1 cellular context compared by ENCODE assay signal in the genomic region with DNA sequence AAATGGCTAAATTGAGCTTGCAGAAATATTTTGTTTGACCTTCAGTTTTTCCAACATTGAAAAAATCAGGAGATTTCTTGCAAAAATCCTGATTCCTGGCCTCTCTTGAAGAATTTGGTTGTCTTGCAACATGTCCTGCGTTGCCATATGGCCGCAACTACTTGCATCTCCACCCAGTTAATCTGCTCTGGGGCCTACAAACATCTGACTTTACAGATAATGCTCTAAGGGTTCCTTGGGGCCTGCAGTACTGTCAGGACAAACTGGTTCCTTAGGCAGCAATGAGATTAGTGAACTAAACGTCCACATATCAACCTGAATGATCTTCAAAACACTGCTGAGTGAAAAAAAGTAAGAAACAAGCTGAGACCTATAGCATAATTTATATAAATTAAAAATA.
TF ChIP-seq lines count a peak whose summit lies in the region.

No MANE protein-coding gene starts in this region.

TF ChIP-seq in K562, 482 proteins besides CTCF, POLR2A, EP300 and RAD21 (continues in another document):
- TF ChIP-seq GATAD2A (IDR thresholded peaks at IDR 0.05) (0 out of 2 replicates have a peak, but pooled peaks have one; percentile 33), DMBX1 (CRISPR knock-in tag; IDR thresholded peaks at IDR 0.05; ENCODE audit: borderline replicate concordance) (no peak), FUS (optimal IDR thresholded peaks at IDR 0.05; ENCODE audit: low read depth, low read length) (no peak), COPS2 (conservative IDR thresholded peaks at IDR 0.05) (no peak), HSF4 (CRISPR knock-in tag; IDR thresholded peaks at IDR 0.05; ENCODE audit: borderline replicate concordance) (no peak), SUPT5H (IDR thresholded peaks at IDR 0.05) (no peak), ZNF586 (CRISPR knock-in tag; conservative IDR thresholded peaks at IDR 0.05) (no peak), NBN (IDR thresholded peaks at IDR 0.05; ENCODE audit: low read depth) (peak; percentile 73; the same call in 1 of the 2 replicates), ZNF197 (CRISPR knock-in tag; IDR thresholded peaks at IDR 0.05; ENCODE audit: low read depth) (no peak), ARID1B (IDR thresholded peaks at IDR 0.05) (peak; percentile 96), IRF2 (CRISPR knock-in tag; IDR thresholded peaks at IDR 0.05) (no peak), MCM2 (IDR thresholded peaks at IDR 0.05; ENCODE audit: low read depth) (no peak), SRSF7 (optimal IDR thresholded peaks at IDR 0.05; ENCODE audit: low read depth, low read length) (no peak), HNRNPK (IDR thresholded peaks at IDR 0.05; ENCODE audit: low read depth, low read length, poor library complexity, severe bottlenecking) (no peak), GABPB1 (CRISPR knock-in tag; IDR thresholded peaks at IDR 0.05) (no peak)
- TF ChIP-seq, protein P1, sequence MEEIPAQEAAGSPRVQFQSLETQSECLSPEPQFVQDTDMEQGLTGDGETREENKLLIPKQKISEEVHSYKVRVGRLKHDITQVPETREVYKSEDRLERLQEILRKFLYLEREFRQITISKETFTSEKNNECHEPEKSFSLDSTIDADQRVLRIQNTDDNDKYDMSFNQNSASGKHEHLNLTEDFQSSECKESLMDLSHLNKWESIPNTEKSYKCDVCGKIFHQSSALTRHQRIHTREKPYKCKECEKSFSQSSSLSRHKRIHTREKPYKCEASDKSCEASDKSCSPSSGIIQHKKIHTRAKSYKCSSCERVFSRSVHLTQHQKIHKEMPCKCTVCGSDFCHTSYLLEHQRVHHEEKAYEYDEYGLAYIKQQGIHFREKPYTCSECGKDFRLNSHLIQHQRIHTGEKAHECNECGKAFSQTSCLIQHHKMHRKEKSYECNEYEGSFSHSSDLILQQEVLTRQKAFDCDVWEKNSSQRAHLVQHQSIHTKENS (CRISPR knock-in tag; IDR thresholded peaks at IDR 0.05) = no peak
- TF ChIP-seq, protein P2, sequence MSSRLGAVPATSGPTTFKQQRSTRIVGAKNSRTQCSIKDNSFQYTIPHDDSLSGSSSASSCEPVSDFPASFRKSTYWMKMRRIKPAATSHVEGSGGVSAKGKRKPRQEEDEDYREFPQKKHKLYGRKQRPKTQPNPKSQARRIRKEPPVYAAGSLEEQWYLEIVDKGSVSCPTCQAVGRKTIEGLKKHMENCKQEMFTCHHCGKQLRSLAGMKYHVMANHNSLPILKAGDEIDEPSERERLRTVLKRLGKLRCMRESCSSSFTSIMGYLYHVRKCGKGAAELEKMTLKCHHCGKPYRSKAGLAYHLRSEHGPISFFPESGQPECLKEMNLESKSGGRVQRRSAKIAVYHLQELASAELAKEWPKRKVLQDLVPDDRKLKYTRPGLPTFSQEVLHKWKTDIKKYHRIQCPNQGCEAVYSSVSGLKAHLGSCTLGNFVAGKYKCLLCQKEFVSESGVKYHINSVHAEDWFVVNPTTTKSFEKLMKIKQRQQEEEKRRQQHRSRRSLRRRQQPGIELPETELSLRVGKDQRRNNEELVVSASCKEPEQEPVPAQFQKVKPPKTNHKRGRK (tag; IDR thresholded peaks at IDR 0.05) = no peak
- TF ChIP-seq, protein P3, sequence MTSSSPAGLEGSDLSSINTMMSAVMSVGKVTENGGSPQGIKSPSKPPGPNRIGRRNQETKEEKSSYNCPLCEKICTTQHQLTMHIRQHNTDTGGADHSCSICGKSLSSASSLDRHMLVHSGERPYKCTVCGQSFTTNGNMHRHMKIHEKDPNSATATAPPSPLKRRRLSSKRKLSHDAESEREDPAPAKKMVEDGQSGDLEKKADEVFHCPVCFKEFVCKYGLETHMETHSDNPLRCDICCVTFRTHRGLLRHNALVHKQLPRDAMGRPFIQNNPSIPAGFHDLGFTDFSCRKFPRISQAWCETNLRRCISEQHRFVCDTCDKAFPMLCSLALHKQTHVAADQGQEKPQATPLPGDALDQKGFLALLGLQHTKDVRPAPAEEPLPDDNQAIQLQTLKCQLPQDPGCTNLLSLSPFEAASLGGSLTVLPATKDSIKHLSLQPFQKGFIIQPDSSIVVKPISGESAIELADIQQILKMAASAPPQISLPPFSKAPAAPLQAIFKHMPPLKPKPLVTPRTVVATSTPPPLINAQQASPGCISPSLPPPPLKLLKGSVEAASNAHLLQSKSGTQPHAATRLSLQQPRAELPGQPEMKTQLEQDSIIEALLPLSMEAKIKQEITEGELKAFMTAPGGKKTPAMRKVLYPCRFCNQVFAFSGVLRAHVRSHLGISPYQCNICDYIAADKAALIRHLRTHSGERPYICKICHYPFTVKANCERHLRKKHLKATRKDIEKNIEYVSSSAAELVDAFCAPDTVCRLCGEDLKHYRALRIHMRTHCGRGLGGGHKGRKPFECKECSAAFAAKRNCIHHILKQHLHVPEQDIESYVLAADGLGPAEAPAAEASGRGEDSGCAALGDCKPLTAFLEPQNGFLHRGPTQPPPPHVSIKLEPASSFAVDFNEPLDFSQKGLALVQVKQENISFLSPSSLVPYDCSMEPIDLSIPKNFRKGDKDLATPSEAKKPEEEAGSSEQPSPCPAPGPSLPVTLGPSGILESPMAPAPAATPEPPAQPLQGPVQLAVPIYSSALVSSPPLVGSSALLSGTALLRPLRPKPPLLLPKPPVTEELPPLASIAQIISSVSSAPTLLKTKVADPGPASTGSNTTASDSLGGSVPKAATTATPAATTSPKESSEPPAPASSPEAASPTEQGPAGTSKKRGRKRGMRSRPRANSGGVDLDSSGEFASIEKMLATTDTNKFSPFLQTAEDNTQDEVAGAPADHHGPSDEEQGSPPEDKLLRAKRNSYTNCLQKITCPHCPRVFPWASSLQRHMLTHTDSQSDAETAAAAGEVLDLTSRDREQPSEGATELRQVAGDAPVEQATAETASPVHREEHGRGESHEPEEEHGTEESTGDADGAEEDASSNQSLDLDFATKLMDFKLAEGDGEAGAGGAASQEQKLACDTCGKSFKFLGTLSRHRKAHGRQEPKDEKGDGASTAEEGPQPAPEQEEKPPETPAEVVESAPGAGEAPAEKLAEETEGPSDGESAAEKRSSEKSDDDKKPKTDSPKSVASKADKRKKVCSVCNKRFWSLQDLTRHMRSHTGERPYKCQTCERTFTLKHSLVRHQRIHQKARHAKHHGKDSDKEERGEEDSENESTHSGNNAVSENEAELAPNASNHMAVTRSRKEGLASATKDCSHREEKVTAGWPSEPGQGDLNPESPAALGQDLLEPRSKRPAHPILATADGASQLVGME (CRISPR knock-in tag; IDR thresholded peaks at IDR 0.05) = no peak
- TF ChIP-seq, protein P4, sequence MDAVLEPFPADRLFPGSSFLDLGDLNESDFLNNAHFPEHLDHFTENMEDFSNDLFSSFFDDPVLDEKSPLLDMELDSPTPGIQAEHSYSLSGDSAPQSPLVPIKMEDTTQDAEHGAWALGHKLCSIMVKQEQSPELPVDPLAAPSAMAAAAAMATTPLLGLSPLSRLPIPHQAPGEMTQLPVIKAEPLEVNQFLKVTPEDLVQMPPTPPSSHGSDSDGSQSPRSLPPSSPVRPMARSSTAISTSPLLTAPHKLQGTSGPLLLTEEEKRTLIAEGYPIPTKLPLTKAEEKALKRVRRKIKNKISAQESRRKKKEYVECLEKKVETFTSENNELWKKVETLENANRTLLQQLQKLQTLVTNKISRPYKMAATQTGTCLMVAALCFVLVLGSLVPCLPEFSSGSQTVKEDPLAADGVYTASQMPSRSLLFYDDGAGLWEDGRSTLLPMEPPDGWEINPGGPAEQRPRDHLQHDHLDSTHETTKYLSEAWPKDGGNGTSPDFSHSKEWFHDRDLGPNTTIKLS (IDR thresholded peaks at IDR 0.05; ENCODE audit: borderline replicate concordance, low read depth) = no peak
- TF ChIP-seq, protein P5, sequence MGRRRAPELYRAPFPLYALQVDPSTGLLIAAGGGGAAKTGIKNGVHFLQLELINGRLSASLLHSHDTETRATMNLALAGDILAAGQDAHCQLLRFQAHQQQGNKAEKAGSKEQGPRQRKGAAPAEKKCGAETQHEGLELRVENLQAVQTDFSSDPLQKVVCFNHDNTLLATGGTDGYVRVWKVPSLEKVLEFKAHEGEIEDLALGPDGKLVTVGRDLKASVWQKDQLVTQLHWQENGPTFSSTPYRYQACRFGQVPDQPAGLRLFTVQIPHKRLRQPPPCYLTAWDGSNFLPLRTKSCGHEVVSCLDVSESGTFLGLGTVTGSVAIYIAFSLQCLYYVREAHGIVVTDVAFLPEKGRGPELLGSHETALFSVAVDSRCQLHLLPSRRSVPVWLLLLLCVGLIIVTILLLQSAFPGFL (CRISPR knock-in tag; IDR thresholded peaks at IDR 0.05) = no peak
- TF ChIP-seq, protein P6, sequence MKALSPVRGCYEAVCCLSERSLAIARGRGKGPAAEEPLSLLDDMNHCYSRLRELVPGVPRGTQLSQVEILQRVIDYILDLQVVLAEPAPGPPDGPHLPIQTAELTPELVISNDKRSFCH (CRISPR knock-in tag; IDR thresholded peaks at IDR 0.05) = no peak
- TF ChIP-seq, protein P6 (tag; IDR thresholded peaks at IDR 0.05) = no peak
- TF ChIP-seq, protein P7, sequence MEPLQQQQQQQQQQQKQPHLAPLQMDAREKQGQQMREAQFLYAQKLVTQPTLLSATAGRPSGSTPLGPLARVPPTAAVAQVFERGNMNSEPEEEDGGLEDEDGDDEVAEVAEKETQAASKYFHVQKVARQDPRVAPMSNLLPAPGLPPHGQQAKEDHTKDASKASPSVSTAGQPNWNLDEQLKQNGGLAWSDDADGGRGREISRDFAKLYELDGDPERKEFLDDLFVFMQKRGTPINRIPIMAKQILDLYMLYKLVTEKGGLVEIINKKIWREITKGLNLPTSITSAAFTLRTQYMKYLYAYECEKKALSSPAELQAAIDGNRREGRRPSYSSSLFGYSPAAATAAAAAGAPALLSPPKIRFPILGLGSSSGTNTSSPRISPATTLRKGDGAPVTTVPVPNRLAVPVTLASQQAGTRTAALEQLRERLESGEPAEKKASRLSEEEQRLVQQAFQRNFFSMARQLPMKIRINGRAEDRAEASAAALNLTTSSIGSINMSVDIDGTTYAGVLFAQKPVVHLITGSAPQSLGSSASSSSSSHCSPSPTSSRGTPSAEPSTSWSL (CRISPR knock-in tag; IDR thresholded peaks at IDR 0.05; ENCODE audit: borderline replicate concordance) = no peak
- TF ChIP-seq, protein P8, sequence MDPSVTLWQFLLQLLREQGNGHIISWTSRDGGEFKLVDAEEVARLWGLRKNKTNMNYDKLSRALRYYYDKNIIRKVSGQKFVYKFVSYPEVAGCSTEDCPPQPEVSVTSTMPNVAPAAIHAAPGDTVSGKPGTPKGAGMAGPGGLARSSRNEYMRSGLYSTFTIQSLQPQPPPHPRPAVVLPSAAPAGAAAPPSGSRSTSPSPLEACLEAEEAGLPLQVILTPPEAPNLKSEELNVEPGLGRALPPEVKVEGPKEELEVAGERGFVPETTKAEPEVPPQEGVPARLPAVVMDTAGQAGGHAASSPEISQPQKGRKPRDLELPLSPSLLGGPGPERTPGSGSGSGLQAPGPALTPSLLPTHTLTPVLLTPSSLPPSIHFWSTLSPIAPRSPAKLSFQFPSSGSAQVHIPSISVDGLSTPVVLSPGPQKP (CRISPR knock-in tag; IDR thresholded peaks at IDR 0.05) = no peak
- TF ChIP-seq, protein P9, sequence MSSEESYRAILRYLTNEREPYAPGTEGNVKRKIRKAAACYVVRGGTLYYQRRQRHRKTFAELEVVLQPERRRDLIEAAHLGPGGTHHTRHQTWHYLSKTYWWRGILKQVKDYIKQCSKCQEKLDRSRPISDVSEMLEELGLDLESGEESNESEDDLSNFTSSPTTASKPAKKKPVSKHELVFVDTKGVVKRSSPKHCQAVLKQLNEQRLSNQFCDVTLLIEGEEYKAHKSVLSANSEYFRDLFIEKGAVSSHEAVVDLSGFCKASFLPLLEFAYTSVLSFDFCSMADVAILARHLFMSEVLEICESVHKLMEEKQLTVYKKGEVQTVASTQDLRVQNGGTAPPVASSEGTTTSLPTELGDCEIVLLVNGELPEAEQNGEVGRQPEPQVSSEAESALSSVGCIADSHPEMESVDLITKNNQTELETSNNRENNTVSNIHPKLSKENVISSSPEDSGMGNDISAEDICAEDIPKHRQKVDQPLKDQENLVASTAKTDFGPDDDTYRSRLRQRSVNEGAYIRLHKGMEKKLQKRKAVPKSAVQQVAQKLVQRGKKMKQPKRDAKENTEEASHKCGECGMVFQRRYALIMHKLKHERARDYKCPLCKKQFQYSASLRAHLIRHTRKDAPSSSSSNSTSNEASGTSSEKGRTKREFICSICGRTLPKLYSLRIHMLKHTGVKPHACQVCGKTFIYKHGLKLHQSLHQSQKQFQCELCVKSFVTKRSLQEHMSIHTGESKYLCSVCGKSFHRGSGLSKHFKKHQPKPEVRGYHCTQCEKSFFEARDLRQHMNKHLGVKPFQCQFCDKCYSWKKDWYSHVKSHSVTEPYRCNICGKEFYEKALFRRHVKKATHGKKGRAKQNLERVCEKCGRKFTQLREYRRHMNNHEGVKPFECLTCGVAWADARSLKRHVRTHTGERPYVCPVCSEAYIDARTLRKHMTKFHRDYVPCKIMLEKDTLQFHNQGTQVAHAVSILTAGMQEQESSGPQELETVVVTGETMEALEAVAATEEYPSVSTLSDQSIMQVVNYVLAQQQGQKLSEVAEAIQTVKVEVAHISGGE (CRISPR knock-in tag; IDR thresholded peaks at IDR 0.05) = no peak
- TF ChIP-seq, protein P10, sequence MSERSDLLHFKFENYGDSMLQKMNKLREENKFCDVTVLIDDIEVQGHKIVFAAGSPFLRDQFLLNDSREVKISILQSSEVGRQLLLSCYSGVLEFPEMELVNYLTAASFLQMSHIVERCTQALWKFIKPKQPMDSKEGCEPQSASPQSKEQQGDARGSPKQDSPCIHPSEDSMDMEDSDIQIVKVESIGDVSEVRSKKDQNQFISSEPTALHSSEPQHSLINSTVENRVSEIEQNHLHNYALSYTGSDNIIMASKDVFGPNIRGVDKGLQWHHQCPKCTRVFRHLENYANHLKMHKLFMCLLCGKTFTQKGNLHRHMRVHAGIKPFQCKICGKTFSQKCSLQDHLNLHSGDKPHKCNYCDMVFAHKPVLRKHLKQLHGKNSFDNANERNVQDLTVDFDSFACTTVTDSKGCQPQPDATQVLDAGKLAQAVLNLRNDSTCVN (CRISPR knock-in tag; IDR thresholded peaks at IDR 0.05) = no peak
